ENCODE assay signal across 8 cellular contexts in genomic region chr19:45730389-45731288, GRCh38. TPM values are rescaled to one million over a fixed set of nuclear protein-coding genes. Genes with fewer than 3 reads are reported as not detected.
DNase-seq lines count a peak whose midpoint lies in the region; ATAC-seq and TF ChIP-seq lines count a peak whose summit lies in the region.

Gene FBXO46, minus strand, starts transcription at chr19:45730896. Its CDS starts 17,401 bp downstream, at chr19:45713495.

- no peaks in the 10 kb centered on the region for H3K27me3 ChIP-seq in heart left ventricle
- H3K27me3 ChIP-seq in upper lobe of left lung, result no peaks in the 10 kb centered on the region

- 1 to 2% (median 1%) methylated on average over 44 to 48 of the region's 48 CpGs for WGBS in heart left ventricle, 4 donors
- 1 to 2% methylated on average over 42 to 48 of the region's 48 CpGs for WGBS in upper lobe of left lung, 2 donors

- H3K4me1 ChIP-seq in heart left ventricle (peaks cover 0 to 22% (median 12%) of the 10 kb centered on the region in 12 donors), upper lobe of left lung (peaks cover 13 to 25% (median 16%) of the 10 kb centered on the region in 4 donors)

- DNase-seq in NCI-H146 (lab: John Stamatoyannopoulos, UW) (peak; percentile 100), T-helper 1 cell (peak; percentile 80 to 94 (median 88)), amniotic epithelial cell (ENCODE audit: low read depth) (peak; percentile 98), heart left ventricle (peak; percentile 97 to 99 (median 98)), pons (ENCODE audit: low spot score) (peak; percentile 98), upper lobe of left lung (peak; percentile 94 to 98)

- H3K36me3 ChIP-seq in heart left ventricle (no peaks in the 10 kb centered on the region), upper lobe of left lung (peaks cover 0 to 3% (median 0%) of the 10 kb centered on the region in 4 donors)

- H3K4me3 ChIP-seq in GM12875 (ENCODE audit: low read depth, low read length) (peak within 1 kb of the TSS; percentile 83), heart left ventricle (peak within 1 kb of the TSS; percentile 66 to 93 (median 80)), upper lobe of left lung (peak within 1 kb of the TSS; percentile 81 to 99 (median 90))

- TF ChIP-seq POLR2A in heart left ventricle (IDR thresholded peaks at IDR 0.05), result peak in 1 of 2 donors; percentile 73
- TF ChIP-seq POLR2A in upper lobe of left lung (IDR thresholded peaks at IDR 0.05), result peak in 2 of 4 donors; percentile 39 to 85

- 0 out of 2 replicates have a peak, but pooled peaks have one; percentile 21 for TF ChIP-seq CTCF in GM12875 (IDR thresholded peaks at IDR 0.05; ENCODE audit: borderline replicate concordance, insufficient read depth, low read depth, low read length)
- no peak for TF ChIP-seq CTCF in heart left ventricle (IDR thresholded peaks at IDR 0.05)
- TF ChIP-seq CTCF in upper lobe of left lung (IDR thresholded peaks at IDR 0.05), result no peak

- intact Hi-C loops in heart left ventricle (cut with DNase I), result loop anchor here in 9 of 10 donors (1.0 to 5.0 kb wide), 6 partner anchors 14 to 39 kb away; partner anchors contain the start of genes SIX5 (in 8 of the 9), QPCTL (in 1 of the 9) and SNRPD2 (in 1 of the 9)

- H3K27ac ChIP-seq in heart left ventricle (peak within 1 kb of the TSS in 11 of 12 donors; percentile 57 to 84 (median 62)), upper lobe of left lung (peak within 1 kb of the TSS; percentile 81 to 88 (median 83))

- H3K9me3 ChIP-seq in heart left ventricle (no peaks in the 10 kb centered on the region), upper lobe of left lung (no peaks in the 10 kb centered on the region)

- ATAC-seq in HG02798 (IDR thresholded peaks at IDR 0.05; ENCODE audit: poor library complexity, unreplicated experiment) (peak; percentile 95), heart left ventricle (peak; percentile 98 to 99 (median 99)), upper lobe of left lung (ENCODE audit: low FRiP score in 2 of 2) (peak; percentile 98 to 99)

- peak in 1 of 4 donors; percentile 11 for TF ChIP-seq EP300 in upper lobe of left lung (IDR thresholded peaks at IDR 0.05)

RNA-seq across cellular contexts. Expression of gene FBXO46, which starts in this region (rescaled TPM):
- total RNA-seq in heart left ventricle (10 to 100 TPM in 6 of 9 donors, 1 to 10 TPM in 3; 9.1 to 17.8 (median 10.3) TPM), upper lobe of left lung (10 to 100 TPM; 12.0 to 21.1 (median 20.6) TPM)
- 1 to 10 TPM; 7.2 TPM for polyA plus RNA-seq in heart left ventricle

Comparison
In these comparisons a context has a peak if more than half of its experiments do, and no peak if none do; other contexts are left out.
1. Peak in every context shown above with its lines: DNase-seq, ATAC-seq, H3K4me3 ChIP-seq and H3K27ac ChIP-seq.